ENCODE assay signal across 13 cellular contexts in genomic region chr5:111245654-111246053, GRCh38.
"Had no signal": no experiment of that assay in that cellular context is flagged by ENCODE, and none has a peak within 500 bp of the region (broad histone marks: within the 10 kb centered on the region; RNA-seq: fewer than 3 reads in every experiment).

No MANE protein-coding gene starts in this region.

- H3K27me3 ChIP-seq: adrenal gland, colonic mucosa, foreskin keratinocyte had no signal

- H3K4me1 ChIP-seq: adrenal gland, colonic mucosa, foreskin keratinocyte, lower lobe of right lung, suprapubic skin had no signal

- H3K4me3 Mint-ChIP-seq: immature natural killer cell, natural killer cell, type B pancreatic cell had no signal

- H3K27ac ChIP-seq: adrenal gland, colonic mucosa, foreskin keratinocyte, lower lobe of right lung, skin epidermis, suprapubic skin had no signal

- H3K27ac Mint-ChIP-seq: immature natural killer cell, natural killer cell, type B pancreatic cell had no signal

- DNase-seq: activated CD4-positive, CD25-positive, alpha-beta regulatory T cell treated with anti-CD3 and anti-CD28 coated beads, Interleukin-2, amount 50 U/mL, for 72 hours; adrenal gland; colonic mucosa; foreskin keratinocyte; immature natural killer cell; lower lobe of right lung; natural killer cell; posterior cingulate gyrus; SHP77 treated with DMSO at 0.1 percent for 48 hours; T-helper 9 cell had no signal

- H3K9me3 Mint-ChIP-seq: natural killer cell, type B pancreatic cell had no signal

- H3K4me3 ChIP-seq: adrenal gland, colonic mucosa, lower lobe of right lung, skin epidermis, suprapubic skin had no signal

- H3K9me3 ChIP-seq: adrenal gland, colonic mucosa, lower lobe of right lung, suprapubic skin had no signal

- H3K36me3 ChIP-seq: adrenal gland, colonic mucosa, lower lobe of right lung, suprapubic skin had no signal

- H3K36me3 Mint-ChIP-seq: immature natural killer cell, natural killer cell, type B pancreatic cell had no signal

- H3K4me1 Mint-ChIP-seq: immature natural killer cell, natural killer cell had no signal

- ATAC-seq: foreskin keratinocyte, lower lobe of right lung, natural killer cell had no signal
